1 cellular context compared by ENCODE assay signal in the genomic region with DNA sequence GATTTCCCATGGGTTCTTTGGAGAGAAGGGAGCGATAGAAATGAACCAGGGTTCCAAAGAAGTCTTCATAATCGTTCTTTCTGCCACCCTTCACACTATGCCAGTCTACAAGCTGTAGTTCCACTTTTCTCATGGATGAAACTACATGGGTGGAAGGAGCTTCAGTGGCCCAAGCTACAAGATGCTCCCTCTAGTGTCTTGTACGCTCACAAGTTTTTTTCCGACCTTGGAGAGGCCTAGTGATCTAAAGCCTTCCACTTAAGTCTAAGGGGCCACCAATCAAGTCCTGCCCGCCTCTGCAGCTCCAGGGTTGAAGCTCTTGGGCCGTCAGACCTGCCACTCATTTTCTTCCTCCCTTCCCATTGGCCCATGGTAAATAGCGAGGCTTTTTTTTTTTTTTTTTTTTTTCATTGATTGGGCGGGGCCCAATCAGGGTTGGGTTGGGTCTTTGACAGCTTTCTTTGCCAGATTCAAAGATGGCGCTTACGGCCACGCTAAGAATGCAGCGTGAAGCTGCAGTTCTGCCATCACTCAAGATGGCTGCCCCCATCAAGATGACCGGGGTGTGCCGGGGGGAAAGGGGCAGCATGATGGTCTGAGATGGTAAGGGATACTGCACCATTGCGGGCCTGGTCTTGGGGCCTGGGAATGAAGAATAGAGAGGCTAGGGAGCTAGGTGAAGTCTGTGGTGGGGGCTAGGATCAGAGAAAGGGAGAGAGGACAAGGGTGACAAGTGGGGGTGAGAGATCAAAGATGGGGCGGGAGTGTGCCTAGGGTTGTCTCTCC.
TF ChIP-seq lines count a peak whose summit lies in the region.

A gene (plus strand): TSS at position 527 of the 786 bp plus-strand sequence. CDS start 430 bp downstream, outside the sequence.

TF ChIP-seq in HepG2, 621 proteins besides CTCF, POLR2A, EP300 and RAD21 (continued from another document and continues in another):
- TF ChIP-seq, protein P1, sequence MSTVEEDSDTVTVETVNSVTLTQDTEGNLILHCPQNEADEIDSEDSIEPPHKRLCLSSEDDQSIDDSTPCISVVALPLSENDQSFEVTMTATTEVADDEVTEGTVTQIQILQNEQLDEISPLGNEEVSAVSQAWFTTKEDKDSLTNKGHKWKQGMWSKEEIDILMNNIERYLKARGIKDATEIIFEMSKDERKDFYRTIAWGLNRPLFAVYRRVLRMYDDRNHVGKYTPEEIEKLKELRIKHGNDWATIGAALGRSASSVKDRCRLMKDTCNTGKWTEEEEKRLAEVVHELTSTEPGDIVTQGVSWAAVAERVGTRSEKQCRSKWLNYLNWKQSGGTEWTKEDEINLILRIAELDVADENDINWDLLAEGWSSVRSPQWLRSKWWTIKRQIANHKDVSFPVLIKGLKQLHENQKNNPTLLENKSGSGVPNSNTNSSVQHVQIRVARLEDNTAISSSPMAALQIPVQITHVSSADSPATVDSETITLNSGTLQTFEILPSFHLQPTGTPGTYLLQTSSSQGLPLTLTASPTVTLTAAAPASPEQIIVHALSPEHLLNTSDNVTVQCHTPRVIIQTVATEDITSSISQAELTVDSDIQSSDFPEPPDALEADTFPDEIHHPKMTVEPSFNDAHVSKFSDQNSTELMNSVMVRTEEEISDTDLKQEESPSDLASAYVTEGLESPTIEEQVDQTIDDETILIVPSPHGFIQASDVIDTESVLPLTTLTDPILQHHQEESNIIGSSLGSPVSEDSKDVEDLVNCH (CRISPR knock-in tag; IDR thresholded peaks at IDR 0.05): no peak
- TF ChIP-seq ZNF335 (CRISPR knock-in tag; IDR thresholded peaks at IDR 0.05) (peak; percentile 95), ZFP36 (IDR thresholded peaks at IDR 0.05; ENCODE audit: borderline replicate concordance, low read depth, low read length, partially characterized antibody) (no peak), SOX13 (IDR thresholded peaks at IDR 0.05) (no peak), SOX13 (CRISPR knock-in tag; conservative IDR thresholded peaks at IDR 0.05 in 1 of 2, IDR thresholded peaks at IDR 0.05 in 1 of 2) (no peak), SP1 (IDR thresholded peaks at IDR 0.05) (no peak), SP1 (CRISPR knock-in tag; IDR thresholded peaks at IDR 0.05) (no peak), ZNF549 (CRISPR knock-in tag; IDR thresholded peaks at IDR 0.05) (no peak), ZNF326 (CRISPR knock-in tag; IDR thresholded peaks at IDR 0.05; ENCODE audit: borderline replicate concordance) (no peak), SRSF4 (IDR thresholded peaks at IDR 0.05; ENCODE audit: low read depth, low read length, poor library complexity, severe bottlenecking) (no peak), AGO2 (optimal IDR thresholded peaks at IDR 0.05; ENCODE audit: low read depth, low read length) (no peak), ZNF17 (CRISPR knock-in tag; IDR thresholded peaks at IDR 0.05) (no peak), PHB2 (IDR thresholded peaks at IDR 0.05; ENCODE audit: partially characterized antibody) (no peak), TCF12 (IDR thresholded peaks at IDR 0.05) (no peak), TCF12 (CRISPR knock-in tag; IDR thresholded peaks at IDR 0.05) (no peak), BCL6 (CRISPR knock-in tag; IDR thresholded peaks at IDR 0.05) (no peak; the same call in 1 of the 2 replicates), CBFB (CRISPR knock-in tag; IDR thresholded peaks at IDR 0.05) (no peak), EED (CRISPR knock-in tag; IDR thresholded peaks at IDR 0.05) (no peak), ZNF543 (CRISPR knock-in tag; IDR thresholded peaks at IDR 0.05) (no peak), STAT5B (CRISPR knock-in tag; IDR thresholded peaks at IDR 0.05) (no peak), ZNF776 (CRISPR knock-in tag; IDR thresholded peaks at IDR 0.05) (no peak), ZBTB8A (CRISPR knock-in tag; IDR thresholded peaks at IDR 0.05; ENCODE audit: borderline replicate concordance, low read depth) (0 out of 2 replicates have a peak, but pooled peaks have one; percentile 51), SMARCC2 (IDR thresholded peaks at IDR 0.05) (no peak), ZNF136 (CRISPR knock-in tag; IDR thresholded peaks at IDR 0.05; ENCODE audit: low read depth) (no peak), RARA (CRISPR knock-in tag; IDR thresholded peaks at IDR 0.05) (peak; percentile 36; the same call in 1 of the 2 replicates), RXRB (CRISPR knock-in tag; IDR thresholded peaks at IDR 0.05; ENCODE audit: borderline replicate concordance) (no peak)
- TF ChIP-seq, protein P2, sequence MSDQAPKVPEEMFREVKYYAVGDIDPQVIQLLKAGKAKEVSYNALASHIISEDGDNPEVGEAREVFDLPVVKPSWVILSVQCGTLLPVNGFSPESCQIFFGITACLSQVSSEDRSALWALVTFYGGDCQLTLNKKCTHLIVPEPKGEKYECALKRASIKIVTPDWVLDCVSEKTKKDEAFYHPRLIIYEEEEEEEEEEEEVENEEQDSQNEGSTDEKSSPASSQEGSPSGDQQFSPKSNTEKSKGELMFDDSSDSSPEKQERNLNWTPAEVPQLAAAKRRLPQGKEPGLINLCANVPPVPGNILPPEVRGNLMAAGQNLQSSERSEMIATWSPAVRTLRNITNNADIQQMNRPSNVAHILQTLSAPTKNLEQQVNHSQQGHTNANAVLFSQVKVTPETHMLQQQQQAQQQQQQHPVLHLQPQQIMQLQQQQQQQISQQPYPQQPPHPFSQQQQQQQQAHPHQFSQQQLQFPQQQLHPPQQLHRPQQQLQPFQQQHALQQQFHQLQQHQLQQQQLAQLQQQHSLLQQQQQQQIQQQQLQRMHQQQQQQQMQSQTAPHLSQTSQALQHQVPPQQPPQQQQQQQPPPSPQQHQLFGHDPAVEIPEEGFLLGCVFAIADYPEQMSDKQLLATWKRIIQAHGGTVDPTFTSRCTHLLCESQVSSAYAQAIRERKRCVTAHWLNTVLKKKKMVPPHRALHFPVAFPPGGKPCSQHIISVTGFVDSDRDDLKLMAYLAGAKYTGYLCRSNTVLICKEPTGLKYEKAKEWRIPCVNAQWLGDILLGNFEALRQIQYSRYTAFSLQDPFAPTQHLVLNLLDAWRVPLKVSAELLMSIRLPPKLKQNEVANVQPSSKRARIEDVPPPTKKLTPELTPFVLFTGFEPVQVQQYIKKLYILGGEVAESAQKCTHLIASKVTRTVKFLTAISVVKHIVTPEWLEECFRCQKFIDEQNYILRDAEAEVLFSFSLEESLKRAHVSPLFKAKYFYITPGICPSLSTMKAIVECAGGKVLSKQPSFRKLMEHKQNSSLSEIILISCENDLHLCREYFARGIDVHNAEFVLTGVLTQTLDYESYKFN (CRISPR knock-in tag; conservative IDR thresholded peaks at IDR 0.05): peak; percentile 48; the same call in 1 of the 2 replicates
- TF ChIP-seq, protein P3, sequence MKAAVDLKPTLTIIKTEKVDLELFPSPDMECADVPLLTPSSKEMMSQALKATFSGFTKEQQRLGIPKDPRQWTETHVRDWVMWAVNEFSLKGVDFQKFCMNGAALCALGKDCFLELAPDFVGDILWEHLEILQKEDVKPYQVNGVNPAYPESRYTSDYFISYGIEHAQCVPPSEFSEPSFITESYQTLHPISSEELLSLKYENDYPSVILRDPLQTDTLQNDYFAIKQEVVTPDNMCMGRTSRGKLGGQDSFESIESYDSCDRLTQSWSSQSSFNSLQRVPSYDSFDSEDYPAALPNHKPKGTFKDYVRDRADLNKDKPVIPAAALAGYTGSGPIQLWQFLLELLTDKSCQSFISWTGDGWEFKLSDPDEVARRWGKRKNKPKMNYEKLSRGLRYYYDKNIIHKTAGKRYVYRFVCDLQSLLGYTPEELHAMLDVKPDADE (CRISPR knock-in tag; IDR thresholded peaks at IDR 0.05): no peak
- TF ChIP-seq, protein P4, sequence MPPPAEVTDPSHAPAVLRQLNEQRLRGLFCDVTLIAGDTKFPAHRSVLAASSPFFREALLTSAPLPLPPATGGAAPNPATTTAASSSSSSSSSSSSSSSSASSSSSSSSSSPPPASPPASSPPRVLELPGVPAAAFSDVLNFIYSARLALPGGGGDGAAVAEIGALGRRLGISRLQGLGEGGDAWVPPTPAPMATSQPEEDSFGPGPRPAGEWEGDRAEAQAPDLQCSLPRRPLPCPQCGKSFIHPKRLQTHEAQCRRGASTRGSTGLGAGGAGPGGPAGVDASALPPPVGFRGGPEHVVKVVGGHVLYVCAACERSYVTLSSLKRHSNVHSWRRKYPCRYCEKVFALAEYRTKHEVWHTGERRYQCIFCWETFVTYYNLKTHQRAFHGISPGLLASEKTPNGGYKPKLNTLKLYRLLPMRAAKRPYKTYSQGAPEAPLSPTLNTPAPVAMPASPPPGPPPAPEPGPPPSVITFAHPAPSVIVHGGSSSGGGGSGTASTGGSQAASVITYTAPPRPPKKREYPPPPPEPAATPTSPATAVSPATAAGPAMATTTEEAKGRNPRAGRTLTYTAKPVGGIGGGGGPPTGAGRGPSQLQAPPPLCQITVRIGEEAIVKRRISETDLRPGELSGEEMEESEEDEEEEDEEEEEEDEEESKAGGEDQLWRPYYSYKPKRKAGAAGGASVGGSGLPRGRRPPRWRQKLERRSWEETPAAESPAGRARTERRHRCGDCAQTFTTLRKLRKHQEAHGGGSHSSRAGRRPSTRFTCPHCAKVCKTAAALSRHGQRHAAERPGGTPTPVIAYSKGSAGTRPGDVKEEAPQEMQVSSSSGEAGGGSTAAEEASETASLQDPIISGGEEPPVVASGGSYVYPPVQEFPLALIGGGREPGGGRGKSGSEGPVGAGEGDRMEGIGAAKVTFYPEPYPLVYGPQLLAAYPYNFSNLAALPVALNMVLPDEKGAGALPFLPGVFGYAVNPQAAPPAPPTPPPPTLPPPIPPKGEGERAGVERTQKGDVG (CRISPR knock-in tag; IDR thresholded peaks at IDR 0.05; ENCODE audit: borderline replicate concordance): no peak
- TF ChIP-seq, protein P5, sequence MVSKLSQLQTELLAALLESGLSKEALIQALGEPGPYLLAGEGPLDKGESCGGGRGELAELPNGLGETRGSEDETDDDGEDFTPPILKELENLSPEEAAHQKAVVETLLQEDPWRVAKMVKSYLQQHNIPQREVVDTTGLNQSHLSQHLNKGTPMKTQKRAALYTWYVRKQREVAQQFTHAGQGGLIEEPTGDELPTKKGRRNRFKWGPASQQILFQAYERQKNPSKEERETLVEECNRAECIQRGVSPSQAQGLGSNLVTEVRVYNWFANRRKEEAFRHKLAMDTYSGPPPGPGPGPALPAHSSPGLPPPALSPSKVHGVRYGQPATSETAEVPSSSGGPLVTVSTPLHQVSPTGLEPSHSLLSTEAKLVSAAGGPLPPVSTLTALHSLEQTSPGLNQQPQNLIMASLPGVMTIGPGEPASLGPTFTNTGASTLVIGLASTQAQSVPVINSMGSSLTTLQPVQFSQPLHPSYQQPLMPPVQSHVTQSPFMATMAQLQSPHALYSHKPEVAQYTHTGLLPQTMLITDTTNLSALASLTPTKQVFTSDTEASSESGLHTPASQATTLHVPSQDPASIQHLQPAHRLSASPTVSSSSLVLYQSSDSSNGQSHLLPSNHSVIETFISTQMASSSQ (IDR thresholded peaks at IDR 0.05; ENCODE audit: low read depth): no peak
- TF ChIP-seq, protein P5 (CRISPR knock-in tag; IDR thresholded peaks at IDR 0.05; ENCODE audit: borderline replicate concordance): no peak
- TF ChIP-seq, protein P6, sequence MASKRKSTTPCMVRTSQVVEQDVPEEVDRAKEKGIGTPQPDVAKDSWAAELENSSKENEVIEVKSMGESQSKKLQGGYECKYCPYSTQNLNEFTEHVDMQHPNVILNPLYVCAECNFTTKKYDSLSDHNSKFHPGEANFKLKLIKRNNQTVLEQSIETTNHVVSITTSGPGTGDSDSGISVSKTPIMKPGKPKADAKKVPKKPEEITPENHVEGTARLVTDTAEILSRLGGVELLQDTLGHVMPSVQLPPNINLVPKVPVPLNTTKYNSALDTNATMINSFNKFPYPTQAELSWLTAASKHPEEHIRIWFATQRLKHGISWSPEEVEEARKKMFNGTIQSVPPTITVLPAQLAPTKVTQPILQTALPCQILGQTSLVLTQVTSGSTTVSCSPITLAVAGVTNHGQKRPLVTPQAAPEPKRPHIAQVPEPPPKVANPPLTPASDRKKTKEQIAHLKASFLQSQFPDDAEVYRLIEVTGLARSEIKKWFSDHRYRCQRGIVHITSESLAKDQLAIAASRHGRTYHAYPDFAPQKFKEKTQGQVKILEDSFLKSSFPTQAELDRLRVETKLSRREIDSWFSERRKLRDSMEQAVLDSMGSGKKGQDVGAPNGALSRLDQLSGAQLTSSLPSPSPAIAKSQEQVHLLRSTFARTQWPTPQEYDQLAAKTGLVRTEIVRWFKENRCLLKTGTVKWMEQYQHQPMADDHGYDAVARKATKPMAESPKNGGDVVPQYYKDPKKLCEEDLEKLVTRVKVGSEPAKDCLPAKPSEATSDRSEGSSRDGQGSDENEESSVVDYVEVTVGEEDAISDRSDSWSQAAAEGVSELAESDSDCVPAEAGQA (IDR thresholded peaks at IDR 0.05; ENCODE audit: low read depth): peak; percentile 73; the same call in 1 of the 2 replicates
- TF ChIP-seq, protein P6 (CRISPR knock-in tag; IDR thresholded peaks at IDR 0.05; ENCODE audit: borderline replicate concordance): no peak
